ENCODE assay signal across 15 cellular contexts in genomic region chr15:56528136-56528535, GRCh38.
DNase-seq lines count a peak whose midpoint lies in the region; ATAC-seq and TF ChIP-seq lines count a peak whose summit lies in the region.
"Had no signal": no experiment of that assay in that cellular context is flagged by ENCODE, and none has a peak within 500 bp of the region (broad histone marks: within the 10 kb centered on the region; RNA-seq: fewer than 3 reads in every experiment).

No MANE protein-coding gene starts in this region.

- DNase-seq in brain pericyte (ENCODE audit: low read depth, low spot score) (peak; percentile 45), fibroblast of gingiva (ENCODE audit: low read depth) (peak; percentile 76), fibroblast of villous mesenchyme (ENCODE audit: low read depth) (peak; percentile 10), stromal cell of bone marrow (ENCODE audit: low read depth) (peak; percentile 25), GOT3 (lab: John Stamatoyannopoulos, UW) (no peak), OCI-M2 (lab: John Stamatoyannopoulos, UW; ENCODE audit: unreplicated experiment) (no peak)
- DNase-seq: BE2C; CD4-positive, alpha-beta memory T cell; DMS79 treated with DMSO at 0.1 percent for 48 hours; GF-D8; GM23248; H7 had no signal

- no peak overlapping the region for H3K4me3 ChIP-seq in fibroblast of villous mesenchyme (ENCODE audit: low read depth, low read length)
- H3K4me3 ChIP-seq: A549, GM23248 had no signal

- no peak for ATAC-seq in HG02623 (IDR thresholded peaks at IDR 0.05; ENCODE audit: unreplicated experiment)
- ATAC-seq in GM19463 (IDR thresholded peaks at IDR 0.05; ENCODE audit: unreplicated experiment), result no peak
- ATAC-seq: A549 had no signal

- TF ChIP-seq CTCF in fibroblast of villous mesenchyme (IDR thresholded peaks at IDR 0.05; ENCODE audit: insufficient read depth, low read depth, low read length), result no peak

Comparison
In these comparisons a context has a peak if more than half of its experiments do, and no peak if none do; other contexts are left out.
1. DNase-seq: peak in brain pericyte (single experiment), fibroblast of gingiva (single experiment), fibroblast of villous mesenchyme (single experiment) and stromal cell of bone marrow (single experiment); none in GOT3 (single experiment) and OCI-M2 (single experiment).